In genomic region chr14:90758959-90759358, GRCh38 we compare ENCODE assay signal across 7 cellular contexts. TPM values are rescaled to one million over a fixed set of nuclear protein-coding genes. Genes with fewer than 3 reads are reported as not detected.
DNase-seq lines count a peak whose midpoint lies in the region; ATAC-seq, FAIRE-seq and TF ChIP-seq lines count a peak whose summit lies in the region.

No MANE protein-coding gene starts in this region.

- intact Hi-C loops in natural killer cell (cut with micrococcal nuclease) = no loop called here

- H3K27me3 Mint-ChIP-seq in T-helper 17 cell = no peaks in the 10 kb centered on the region
- H3K27me3 Mint-ChIP-seq in natural killer cell (ENCODE audit: low read depth in 2 of 2) = peaks cover 7 to 14% of the 10 kb centered on the region in 2 donors

- H3K27ac Mint-ChIP-seq in T-helper 17 cell = peak overlapping the region; percentile 72
- H3K27ac Mint-ChIP-seq in natural killer cell = peak overlapping the region; percentile 67 to 78

- FAIRE-seq in GM12892 (lab: Jason Lieb, UNC) = no peak

- H3K36me3 Mint-ChIP-seq in T-helper 17 cell (ENCODE audit: low read depth) (peaks cover 2% of the 10 kb centered on the region), natural killer cell (peaks cover 10% of the 10 kb centered on the region)

- TF ChIP-seq POLR2A in GM12892 (IDR thresholded peaks at IDR 0.05; ENCODE audit: low read depth, low read length) = no peak

- H3K4me3 ChIP-seq in epithelial cell of proximal tubule (ENCODE audit: low read depth, low read length) = peak overlapping the region; percentile 57

- H3K9me3 Mint-ChIP-seq in natural killer cell = peaks cover 4 to 5% of the 10 kb centered on the region in 2 donors

- ATAC-seq in GM21529 (IDR thresholded peaks at IDR 0.05; ENCODE audit: unreplicated experiment) (peak; percentile 39), T-helper 17 cell (no peak), natural killer cell (no peak), HG03520 (IDR thresholded peaks at IDR 0.05; ENCODE audit: unreplicated experiment) (no peak), HG02870 (IDR thresholded peaks at IDR 0.05; ENCODE audit: unreplicated experiment) (no peak)

- DNase-seq in T-helper 17 cell (no peak), epithelial cell of proximal tubule (ENCODE audit: low read depth) (no peak), natural killer cell (no peak), GM12892 (ENCODE audit: insufficient read length) (no peak)

- TF ChIP-seq CTCF in epithelial cell of proximal tubule (conservative IDR thresholded peaks at IDR 0.05; ENCODE audit: low read depth, low read length) (no peak), natural killer cell (IDR thresholded peaks at IDR 0.05) (no peak)

- H3K4me3 Mint-ChIP-seq in T-helper 17 cell = peak overlapping the region; percentile 84
- peak overlapping the region; percentile 87 for H3K4me3 Mint-ChIP-seq in natural killer cell

- peaks cover 4% of the 10 kb centered on the region for H3K9me3 ChIP-seq in T-helper 17 cell (ENCODE audit: control insufficient read depth, low read length, poor library complexity, severe bottlenecking)

- H3K4me1 Mint-ChIP-seq in T-helper 17 cell (peaks cover 10% of the 10 kb centered on the region), natural killer cell (peaks cover 6 to 12% of the 10 kb centered on the region in 2 donors)

RNA-seq across cellular contexts. Expression of gene TTC7B, which starts 57.3 kb away (rescaled TPM):
- 10 to 100 TPM in 1 of 2 donors, 1 to 10 TPM in 1; 2.5 to 28.3 TPM for total RNA-seq in T-helper 17 cell
- total RNA-seq in epithelial cell of proximal tubule = 43.6 and 82.6 TPM in 2 replicates
- total RNA-seq in natural killer cell = 10 to 100 TPM in 1 of 3 donors, 1 to 10 TPM in 2; 1.7 to 17.2 (median 5.9) TPM
- polyA plus RNA-seq in GM12892 (2012; ENCODE audit: missing spikeins) = not detected
